9 cellular contexts compared by ENCODE assay signal in the genomic region with DNA sequence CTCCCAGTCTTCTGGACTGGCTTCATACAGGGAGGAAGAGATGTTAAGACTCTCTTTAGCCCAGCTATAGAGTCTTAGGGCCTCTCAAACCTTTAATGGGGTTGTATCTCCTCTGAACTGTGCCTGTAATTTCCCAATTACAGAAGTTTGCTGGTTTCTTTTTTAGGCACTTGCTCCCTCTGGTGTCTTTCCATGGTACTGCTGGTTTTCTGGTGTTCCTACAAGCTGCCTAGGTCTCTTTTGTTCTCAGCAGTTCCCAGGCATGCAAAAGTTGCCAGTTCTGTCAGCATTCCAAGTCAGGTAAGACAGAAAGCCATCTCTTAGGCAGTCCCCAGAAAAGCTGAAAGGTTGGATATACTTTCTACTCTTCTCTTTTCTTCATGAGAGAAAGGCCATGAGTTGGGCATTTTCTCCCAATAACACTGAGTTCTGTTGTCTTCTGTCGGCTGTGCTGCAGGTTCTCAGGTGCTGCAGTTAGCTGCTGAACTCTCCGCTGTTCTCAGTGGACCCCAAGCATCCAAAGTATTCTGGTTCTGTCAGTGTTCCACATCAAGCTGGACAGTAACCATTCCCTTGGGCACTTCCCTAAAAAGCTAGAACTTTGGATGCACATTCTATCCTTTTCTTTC. TPM values are rescaled to one million over a fixed set of nuclear protein-coding genes. Genes with fewer than 3 reads are reported as not detected.
DNase-seq lines count a peak whose midpoint lies in the region; ATAC-seq, FAIRE-seq and TF ChIP-seq lines count a peak whose summit lies in the region.
"Had no signal": no experiment of that assay in that cellular context is flagged by ENCODE, and none has a peak within 500 bp of the region (broad histone marks: within the 10 kb centered on the region; RNA-seq: fewer than 3 reads in every experiment).

No MANE protein-coding gene starts in this region.

- H3K4me2 ChIP-seq in keratinocyte (ENCODE audit: control insufficient read depth, extremely low read depth, insufficient read depth, low read depth, low read length) = no peak overlapping the region

- peak; percentile 80 for ATAC-seq in Panc1
- ATAC-seq in HG02571 (IDR thresholded peaks at IDR 0.05; ENCODE audit: unreplicated experiment) = no peak

- DNase-seq in NCI-H345 (lab: John Stamatoyannopoulos, UW) = peak; percentile 7
- DNase-seq in NCI-H345 treated with DMSO at 0.1 percent for 48 hours (lab: John Stamatoyannopoulos, UW; ENCODE audit: unreplicated experiment) = no peak
- DNase-seq in HL-60 (ENCODE audit: low read depth in 1 of 2, low spot score in 1 of 2) = peak; percentile 51 to 66
- DNase-seq in Panc1 (ENCODE audit: low read depth, low spot score) = peak; percentile 45
- peak; percentile 70 for DNase-seq in adipocyte (ENCODE audit: low read depth)
- DNase-seq in keratinocyte (ENCODE audit: low read depth, low spot score) = peak; percentile 48
- peak; percentile 18 to 42 (median 27) for DNase-seq in stimulated activated CD4-positive, alpha-beta T cell treated with anti-CD3 and anti-CD28 coated beads, TNF-alpha, amount 100 ng/mL, for 48 hours (ENCODE audit: low read depth in 3 of 3)

- H2AFZ ChIP-seq in keratinocyte (ENCODE audit: control insufficient read depth, low read length) = no peak overlapping the region

- H3K4me3 ChIP-seq in HL-60 (replicated peaks; ENCODE audit: insufficient read depth, low read length) = no peak overlapping the region
- H3K4me3 ChIP-seq in Panc1 (ENCODE audit: low read depth in 2 of 2, low read length in 2 of 2) = no peak overlapping the region
- no peak overlapping the region for H3K4me3 ChIP-seq in adipocyte (ENCODE audit: low read length)
- no peak overlapping the region for H3K4me3 ChIP-seq in keratinocyte (ENCODE audit: control insufficient read depth in 2 of 3, extremely low read depth in 1 of 3, insufficient read depth in 2 of 3, low read depth in 1 of 3, low read length in 3 of 3)

- no peaks in the 10 kb centered on the region for H3K79me2 ChIP-seq in keratinocyte (ENCODE audit: control insufficient read depth, insufficient read depth, low read length)

- H3K36me3 ChIP-seq in Panc1 (ENCODE audit: control insufficient read depth, insufficient read depth, low read length) (no peaks in the 10 kb centered on the region), adipocyte (ENCODE audit: control insufficient read depth, insufficient read depth, low read length, severe bottlenecking) (peaks cover 5% of the 10 kb centered on the region), keratinocyte (ENCODE audit: control insufficient read depth in 2 of 2, extremely low read depth in 1 of 2, insufficient read depth in 2 of 2, low read length in 2 of 2) (no peaks in the 10 kb centered on the region)

- H3K9me1 ChIP-seq in keratinocyte (ENCODE audit: control insufficient read depth, extremely low read depth, insufficient read depth, low read length) = no peaks in the 10 kb centered on the region

- CTCF ChIA-PET in Panc1 (lab: Charles Lee) = no interaction called here

- in situ Hi-C loops in Panc1 (cut with HindIII; ENCODE audit: low pct_unique_long_range_greater_than_20kb, low sequenced_read_pairs) = no loop called here

- TF ChIP-seq CTCF in HL-60 (IDR thresholded peaks at IDR 0.05; ENCODE audit: insufficient read depth, low read length) (peak; percentile 69), Panc1 (IDR thresholded peaks at IDR 0.05) (peak; percentile 86), keratinocyte (optimal IDR thresholded peaks at IDR 0.05 in 1 of 3, IDR thresholded peaks at IDR 0.05 in 1 of 3, conservative IDR thresholded peaks at IDR 0.05 in 1 of 3; ENCODE audit: extremely low read depth in 1 of 3, insufficient read depth in 2 of 3, low read length in 3 of 3) (peak; percentile 51 to 84 (median 82))

- POLR2A ChIA-PET in Panc1 (lab: Charles Lee) = interaction anchor here (0.6 kb wide), 1 partner anchor 24 kb away, joined by 14 read pairs; no protein-coding TSS in a partner anchor

- no peaks in the 10 kb centered on the region for H4K20me1 ChIP-seq in keratinocyte (ENCODE audit: control insufficient read depth, extremely low read depth, insufficient read depth, low read length)

- FAIRE-seq in keratinocyte (lab: Jason Lieb, UNC) = peak; percentile 84
- FAIRE-seq: colon had no signal

- BruUV-seq in Panc1 (replicated peaks; lab: Mats Ljungman, UMichigan) = no TSS peak

- H3K27me3 ChIP-seq in HL-60 (ENCODE audit: insufficient read depth, poor library complexity, severe bottlenecking) (no peaks in the 10 kb centered on the region), Panc1 (ENCODE audit: control insufficient read depth, insufficient read depth, low read length) (no peaks in the 10 kb centered on the region), adipocyte (replicated peaks; ENCODE audit: control insufficient read depth, insufficient read depth, low read length) (no peaks in the 10 kb centered on the region), keratinocyte (ENCODE audit: control insufficient read depth, extremely low read depth, insufficient read depth, low read length) (no peaks in the 10 kb centered on the region)

- dilution Hi-C loops in keratinocyte (cut with MboI; ENCODE audit: extremely low pct_ligation_motif_present, low sequenced_read_pairs) = no loop called here

- intact Hi-C loops in Panc1 (cut with micrococcal nuclease; ENCODE audit: unreplicated experiment) = no loop called here

- H3K27ac ChIP-seq in HL-60 (replicated peaks) (no peak overlapping the region), Panc1 (ENCODE audit: low read length) (no peak overlapping the region; the same call in 1 of the 2 replicates), keratinocyte (ENCODE audit: control insufficient read depth, insufficient read depth, low read length) (no peak overlapping the region)

- peaks cover 12% of the 10 kb centered on the region; the same call in 1 of the 2 replicates for H3K9me3 ChIP-seq in Panc1 (ENCODE audit: control insufficient read depth, insufficient read depth, low read depth, low read length)
- peaks cover 18% of the 10 kb centered on the region for H3K9me3 ChIP-seq in adipocyte (ENCODE audit: control insufficient read depth, low read length)
- no peaks in the 10 kb centered on the region for H3K9me3 ChIP-seq in keratinocyte (ENCODE audit: control insufficient read depth, low read depth, low read length)

- H3K9ac ChIP-seq in adipocyte (ENCODE audit: low read length) (no peak overlapping the region), keratinocyte (ENCODE audit: control insufficient read depth, extremely low read depth, insufficient read depth, low read length) (no peak overlapping the region)

- H3K4me1 ChIP-seq in Panc1 (ENCODE audit: control insufficient read depth, insufficient read depth, low read length) (no peaks in the 10 kb centered on the region), adipocyte (ENCODE audit: control insufficient read depth, insufficient read depth, low read length) (no peaks in the 10 kb centered on the region), keratinocyte (ENCODE audit: control insufficient read depth, extremely low read depth, insufficient read depth, low read length) (no peaks in the 10 kb centered on the region)

RNA-seq across cellular contexts. Expression of gene EHHADH, which starts 54.4 kb away (rescaled TPM):
- 7.8 TPM for total RNA-seq in Panc1 (2021; ENCODE audit: unreplicated experiment)
- polyA plus RNA-seq in Panc1 (2012; ENCODE audit: insufficient read length) = 9.6 TPM
- 4.8 to 6.0 TPM (median 5.6 TPM) in 3 replicates for polyA plus RNA-seq in keratinocyte
- 3.7 TPM for polyA plus RNA-seq in keratinocyte (2011; ENCODE audit: low read depth)
- 3.4 and 5.2 TPM in 2 replicates for polyA plus RNA-seq in keratinocyte (2011; cell fraction: cytosol; rRNA removed)
- 5.2 and 5.4 TPM in 2 replicates for polyA plus RNA-seq in keratinocyte (2011; cell fraction: nucleus; rRNA removed)
- 1.8 and 4.8 TPM in 2 replicates for polyA plus RNA-seq in keratinocyte (2012; ENCODE audit: low replicate concordance)
- 3.2 to 16.9 TPM (median 7.1 TPM) in 3 replicates for polyA minus RNA-seq in keratinocyte
- 4.4 TPM for polyA minus RNA-seq in keratinocyte (2011; cell fraction: cytosol; rRNA and poly(A)+ RNA removed)
- 4.9 and 6.5 TPM in 2 replicates for polyA minus RNA-seq in keratinocyte (2011; cell fraction: nucleus; rRNA and poly(A)+ RNA removed)

RNA-seq across cellular contexts. Expression of gene MAP3K13, which starts 54.7 kb away (rescaled TPM):
- 26.6 TPM for total RNA-seq in Panc1 (2021; ENCODE audit: unreplicated experiment)
- polyA plus RNA-seq in Panc1 (2012; ENCODE audit: insufficient read length) = 13.9 TPM
- 17.7 to 23.0 TPM (median 21.9 TPM) in 3 replicates for polyA plus RNA-seq in keratinocyte
- polyA plus RNA-seq in keratinocyte (2011; ENCODE audit: low read depth) = 16.6 TPM
- polyA plus RNA-seq in keratinocyte (2011; cell fraction: cytosol; rRNA removed) = 16.3 and 30.8 TPM in 2 replicates
- polyA plus RNA-seq in keratinocyte (2011; cell fraction: nucleus; rRNA removed) = 10.3 and 13.0 TPM in 2 replicates
- polyA plus RNA-seq in keratinocyte (2012; ENCODE audit: low replicate concordance) = 19.0 and 19.9 TPM in 2 replicates
- 1.4 to 25.8 TPM (median 21.9 TPM) in 3 replicates for polyA minus RNA-seq in keratinocyte
- 8.4 TPM for polyA minus RNA-seq in keratinocyte (2011; cell fraction: cytosol; rRNA and poly(A)+ RNA removed)
- 6.0 and 22.0 TPM in 2 replicates for polyA minus RNA-seq in keratinocyte (2011; cell fraction: nucleus; rRNA and poly(A)+ RNA removed)
